1 cellular context compared by ENCODE assay signal in the genomic region with DNA sequence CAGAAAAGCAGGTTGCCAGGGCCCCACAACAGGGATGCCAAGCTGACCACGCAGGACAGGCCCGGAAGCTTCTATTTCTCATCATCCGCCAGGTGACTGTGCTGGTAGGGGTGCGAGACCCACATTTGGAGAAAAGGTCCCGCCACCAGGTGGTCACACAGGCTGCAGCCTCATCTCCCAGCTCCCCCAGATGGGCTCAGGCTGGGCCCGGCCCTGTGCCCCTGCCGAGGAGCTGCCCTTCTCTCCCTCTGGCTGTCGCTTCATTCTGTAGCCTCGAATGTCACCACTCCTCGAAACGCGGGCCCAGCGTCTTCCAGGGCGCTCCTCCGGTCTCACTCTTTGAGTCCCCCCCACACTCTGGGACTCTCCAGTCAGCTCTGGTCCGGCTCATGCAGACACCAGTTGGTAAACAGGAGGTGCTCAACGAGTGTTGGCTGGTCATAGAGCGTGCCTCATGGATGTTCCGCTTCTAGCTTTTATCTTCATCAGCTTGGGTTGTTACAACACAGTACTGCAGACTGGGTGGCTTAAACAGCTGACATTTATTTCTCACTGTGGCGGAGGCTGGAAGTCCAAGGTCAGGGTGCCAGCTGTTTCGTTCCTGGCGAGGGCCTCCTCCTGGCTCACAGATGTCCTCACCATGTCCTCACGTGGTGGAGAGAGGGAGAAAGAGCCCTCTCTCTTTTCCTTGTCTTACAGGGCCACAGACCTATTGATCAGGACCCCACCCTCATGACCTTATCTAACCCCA.
TF ChIP-seq lines count a peak whose summit lies in the region.

No MANE protein-coding gene starts in this region.

TF ChIP-seq in HepG2, 621 proteins besides CTCF, POLR2A, EP300 and RAD21 (continued from another document and continues in another):
- no peak for TF ChIP-seq ZNF646 (CRISPR knock-in tag; IDR thresholded peaks at IDR 0.05)
- TF ChIP-seq HMGA1 (CRISPR knock-in tag; conservative IDR thresholded peaks at IDR 0.05): no peak
- TF ChIP-seq CEBPB (IDR thresholded peaks at IDR 0.05; ENCODE audit: borderline replicate concordance, low read depth, low read length): peak; percentile 62; the same call in 1 of the 2 replicates
- TF ChIP-seq GATA4 (IDR thresholded peaks at IDR 0.05; ENCODE audit: borderline replicate concordance, low read depth): no peak
- TF ChIP-seq CENPT (CRISPR knock-in tag; IDR thresholded peaks at IDR 0.05; ENCODE audit: low read depth): no peak
- no peak for TF ChIP-seq ISX (CRISPR knock-in tag; conservative IDR thresholded peaks at IDR 0.05)
- TF ChIP-seq FOXA1 (IDR thresholded peaks at IDR 0.05): no peak
- no peak for TF ChIP-seq FOXA1 (CRISPR knock-in tag; IDR thresholded peaks at IDR 0.05)
- TF ChIP-seq ZNF607 (CRISPR knock-in tag; IDR thresholded peaks at IDR 0.05; ENCODE audit: borderline replicate concordance): no peak
- no peak for TF ChIP-seq ZNF841 (CRISPR knock-in tag; IDR thresholded peaks at IDR 0.05; ENCODE audit: borderline replicate concordance)
- TF ChIP-seq NFIB (CRISPR knock-in tag; IDR thresholded peaks at IDR 0.05; ENCODE audit: borderline replicate concordance): no peak
- no peak for TF ChIP-seq MTF2 (CRISPR knock-in tag; IDR thresholded peaks at IDR 0.05; ENCODE audit: borderline replicate concordance)
- TF ChIP-seq ZNF264 (CRISPR knock-in tag; IDR thresholded peaks at IDR 0.05): 0 out of 2 replicates have a peak, but pooled peaks have one; percentile 45
- TF ChIP-seq AGO1 (IDR thresholded peaks at IDR 0.05; ENCODE audit: low read depth, low read length, poor library complexity, severe bottlenecking): no peak
- TF ChIP-seq STAT5B (CRISPR knock-in tag; IDR thresholded peaks at IDR 0.05): no peak
- TF ChIP-seq, protein P1, sequence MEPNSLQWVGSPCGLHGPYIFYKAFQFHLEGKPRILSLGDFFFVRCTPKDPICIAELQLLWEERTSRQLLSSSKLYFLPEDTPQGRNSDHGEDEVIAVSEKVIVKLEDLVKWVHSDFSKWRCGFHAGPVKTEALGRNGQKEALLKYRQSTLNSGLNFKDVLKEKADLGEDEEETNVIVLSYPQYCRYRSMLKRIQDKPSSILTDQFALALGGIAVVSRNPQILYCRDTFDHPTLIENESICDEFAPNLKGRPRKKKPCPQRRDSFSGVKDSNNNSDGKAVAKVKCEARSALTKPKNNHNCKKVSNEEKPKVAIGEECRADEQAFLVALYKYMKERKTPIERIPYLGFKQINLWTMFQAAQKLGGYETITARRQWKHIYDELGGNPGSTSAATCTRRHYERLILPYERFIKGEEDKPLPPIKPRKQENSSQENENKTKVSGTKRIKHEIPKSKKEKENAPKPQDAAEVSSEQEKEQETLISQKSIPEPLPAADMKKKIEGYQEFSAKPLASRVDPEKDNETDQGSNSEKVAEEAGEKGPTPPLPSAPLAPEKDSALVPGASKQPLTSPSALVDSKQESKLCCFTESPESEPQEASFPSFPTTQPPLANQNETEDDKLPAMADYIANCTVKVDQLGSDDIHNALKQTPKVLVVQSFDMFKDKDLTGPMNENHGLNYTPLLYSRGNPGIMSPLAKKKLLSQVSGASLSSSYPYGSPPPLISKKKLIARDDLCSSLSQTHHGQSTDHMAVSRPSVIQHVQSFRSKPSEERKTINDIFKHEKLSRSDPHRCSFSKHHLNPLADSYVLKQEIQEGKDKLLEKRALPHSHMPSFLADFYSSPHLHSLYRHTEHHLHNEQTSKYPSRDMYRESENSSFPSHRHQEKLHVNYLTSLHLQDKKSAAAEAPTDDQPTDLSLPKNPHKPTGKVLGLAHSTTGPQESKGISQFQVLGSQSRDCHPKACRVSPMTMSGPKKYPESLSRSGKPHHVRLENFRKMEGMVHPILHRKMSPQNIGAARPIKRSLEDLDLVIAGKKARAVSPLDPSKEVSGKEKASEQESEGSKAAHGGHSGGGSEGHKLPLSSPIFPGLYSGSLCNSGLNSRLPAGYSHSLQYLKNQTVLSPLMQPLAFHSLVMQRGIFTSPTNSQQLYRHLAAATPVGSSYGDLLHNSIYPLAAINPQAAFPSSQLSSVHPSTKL (CRISPR knock-in tag; IDR thresholded peaks at IDR 0.05): peak; percentile 77
- TF ChIP-seq, protein P2, sequence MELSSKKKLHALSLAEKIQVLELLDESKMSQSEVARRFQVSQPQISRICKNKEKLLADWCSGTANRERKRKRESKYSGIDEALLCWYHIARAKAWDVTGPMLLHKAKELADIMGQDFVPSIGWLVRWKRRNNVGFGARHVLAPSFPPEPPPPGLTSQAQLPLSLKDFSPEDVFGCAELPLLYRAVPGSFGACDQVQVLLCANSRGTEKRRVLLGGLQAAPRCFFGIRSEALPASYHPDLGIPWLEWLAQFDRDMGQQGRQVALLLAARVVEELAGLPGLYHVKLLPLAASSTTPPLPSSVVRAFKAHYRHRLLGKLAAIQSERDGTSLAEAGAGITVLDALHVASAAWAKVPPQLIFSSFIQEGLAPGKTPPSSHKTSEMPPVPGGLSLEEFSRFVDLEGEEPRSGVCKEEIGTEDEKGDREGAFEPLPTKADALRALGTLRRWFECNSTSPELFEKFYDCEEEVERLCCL (CRISPR knock-in tag; IDR thresholded peaks at IDR 0.05; ENCODE audit: borderline replicate concordance): no peak
- peak; percentile 30 for TF ChIP-seq TEAD3 (CRISPR knock-in tag; optimal IDR thresholded peaks at IDR 0.05; ENCODE audit: borderline replicate concordance)
- no peak for TF ChIP-seq USF2 (IDR thresholded peaks at IDR 0.05; ENCODE audit: low read depth, low read length)
- no peak for TF ChIP-seq USF2 (CRISPR knock-in tag; IDR thresholded peaks at IDR 0.05; ENCODE audit: borderline replicate concordance)
- no peak for TF ChIP-seq TOPORS (CRISPR knock-in tag; IDR thresholded peaks at IDR 0.05)
- no peak for TF ChIP-seq PRDM10 (CRISPR knock-in tag; IDR thresholded peaks at IDR 0.05; ENCODE audit: low read depth)
- no peak for TF ChIP-seq RFX5 (IDR thresholded peaks at IDR 0.05; ENCODE audit: low read depth, low read length)
- TF ChIP-seq GATAD1 (CRISPR knock-in tag; IDR thresholded peaks at IDR 0.05): no peak
- TF ChIP-seq E2F5 (CRISPR knock-in tag; conservative IDR thresholded peaks at IDR 0.05): no peak
- no peak for TF ChIP-seq MYNN (CRISPR knock-in tag; IDR thresholded peaks at IDR 0.05; ENCODE audit: low read depth)
- TF ChIP-seq ZBTB25 (CRISPR knock-in tag; IDR thresholded peaks at IDR 0.05): no peak
- TF ChIP-seq SMYD3 (CRISPR knock-in tag; IDR thresholded peaks at IDR 0.05): no peak
- TF ChIP-seq ZNF772 (CRISPR knock-in tag; IDR thresholded peaks at IDR 0.05): no peak
- TF ChIP-seq ZBTB1 (CRISPR knock-in tag; IDR thresholded peaks at IDR 0.05; ENCODE audit: borderline replicate concordance): no peak
- TF ChIP-seq ELF4 (CRISPR knock-in tag; IDR thresholded peaks at IDR 0.05; ENCODE audit: borderline replicate concordance): no peak
- TF ChIP-seq JDP2 (CRISPR knock-in tag; IDR thresholded peaks at IDR 0.05; ENCODE audit: borderline replicate concordance): no peak
- no peak for TF ChIP-seq BCL6 (CRISPR knock-in tag; IDR thresholded peaks at IDR 0.05)
- no peak for TF ChIP-seq ZNF672 (CRISPR knock-in tag; IDR thresholded peaks at IDR 0.05)
- TF ChIP-seq NFKBIZ (CRISPR knock-in tag; IDR thresholded peaks at IDR 0.05): no peak
- no peak for TF ChIP-seq ARHGAP35 (CRISPR knock-in tag; IDR thresholded peaks at IDR 0.05; ENCODE audit: borderline replicate concordance)
- TF ChIP-seq LBX2 (CRISPR knock-in tag; IDR thresholded peaks at IDR 0.05; ENCODE audit: borderline replicate concordance): no peak
- TF ChIP-seq ZNF563 (CRISPR knock-in tag; IDR thresholded peaks at IDR 0.05): no peak
